26 cellular contexts compared by ENCODE assay signal in genomic region chr4:147289181-147289580, GRCh38.
"Had no signal": no experiment of that assay in that cellular context is flagged by ENCODE, and none has a peak within 500 bp of the region (broad histone marks: within the 10 kb centered on the region; RNA-seq: fewer than 3 reads in every experiment).

No MANE protein-coding gene starts in this region.

- FAIRE-seq: colon, kidney had no signal

- H3K36me3 ChIP-seq: esophagus squamous epithelium, neural progenitor cell, spleen, vagina had no signal

- H3K9me3 ChIP-seq: esophagus squamous epithelium, spleen, testis, vagina had no signal

- H3K9me3 Mint-ChIP-seq: activated CD4-positive, alpha-beta memory T cell treated with anti-CD3 and anti-CD28 coated beads, Interleukin-2, amount 10 ng/mL, durations not matched to agents 7 days and 5 days; neural progenitor cell had no signal

- H3K4me1 ChIP-seq: neural progenitor cell, spleen had no signal

- DNase-seq: activated CD4-positive, alpha-beta memory T cell treated with anti-CD3 and anti-CD28 coated beads, Interleukin-2, amount 10 ng/mL, durations not matched to agents 7 days and 5 days; activated CD4-positive, alpha-beta T cell treated with anti-CD3 and anti-CD28 coated beads for 48 hours; activated gamma-delta T cell; activated naive CD4-positive, alpha-beta T cell treated with anti-CD3 and anti-CD28 coated beads, Interleukin-2, amount 50 U/mL, for 16 hours; activated naive CD8-positive, alpha-beta T cell treated with anti-CD3 and anti-CD28 coated beads, Interleukin-2, amount 50 U/mL, for 24 hours; activated T-cell treated with anti-CD3 and anti-CD28 coated beads, Interleukin-2, amount 50 U/mL, for 72 hours; aorta; central memory CD4-positive, alpha-beta T cell; effector memory CD4-positive, alpha-beta T cell; esophagus squamous epithelium; kidney; naive thymus-derived CD8-positive, alpha-beta T cell; spleen; stimulated activated CD4-positive, alpha-beta T cell treated with anti-CD3 and anti-CD28 coated beads, Interleukin-4, amount 100 ng/mL, for 1 hour; stimulated activated naive CD4-positive, alpha-beta T cell; T-helper 17 cell; testis had no signal

- H3K4me3 ChIP-seq: esophagus squamous epithelium, lung, neural progenitor cell, spleen, testis, vagina had no signal

- H3K36me3 Mint-ChIP-seq: brain; naive thymus-derived CD8-positive, alpha-beta T cell; neural progenitor cell; type B pancreatic cell had no signal

- H3K4me3 Mint-ChIP-seq: activated CD4-positive, alpha-beta memory T cell treated with anti-CD3 and anti-CD28 coated beads, Interleukin-2, amount 10 ng/mL, durations not matched to agents 7 days and 5 days; activated naive CD8-positive, alpha-beta T cell treated with anti-CD3 and anti-CD28 coated beads, Interleukin-2, amount 50 U/mL, for 24 hours; activated T-cell treated with anti-CD3 and anti-CD28 coated beads, Interleukin-2, amount 50 U/mL, for 72 hours; brain; mesothelial cell of epicardium; naive thymus-derived CD8-positive, alpha-beta T cell; neural progenitor cell; T-helper 17 cell; type B pancreatic cell had no signal

- H3K27ac ChIP-seq: esophagus squamous epithelium, foreskin keratinocyte, neural progenitor cell, spleen, testis, vagina had no signal

- H3K4me1 Mint-ChIP-seq: activated CD4-positive, alpha-beta memory T cell treated with anti-CD3 and anti-CD28 coated beads, Interleukin-2, amount 10 ng/mL, durations not matched to agents 7 days and 5 days; activated naive CD8-positive, alpha-beta T cell treated with anti-CD3 and anti-CD28 coated beads, Interleukin-2, amount 50 U/mL, for 24 hours; brain; naive thymus-derived CD8-positive, alpha-beta T cell; neural progenitor cell; T-helper 17 cell had no signal

- H3K27me3 ChIP-seq: esophagus squamous epithelium, foreskin keratinocyte, neural progenitor cell, spleen, testis, vagina had no signal

- H3K27ac Mint-ChIP-seq: activated CD4-positive, alpha-beta memory T cell treated with anti-CD3 and anti-CD28 coated beads, Interleukin-2, amount 10 ng/mL, durations not matched to agents 7 days and 5 days; activated naive CD8-positive, alpha-beta T cell treated with anti-CD3 and anti-CD28 coated beads, Interleukin-2, amount 50 U/mL, for 24 hours; activated T-cell treated with anti-CD3 and anti-CD28 coated beads, Interleukin-2, amount 50 U/mL, for 72 hours; brain; naive thymus-derived CD8-positive, alpha-beta T cell; neural progenitor cell; T-helper 17 cell; type B pancreatic cell had no signal

- ATAC-seq: activated naive CD8-positive, alpha-beta T cell treated with anti-CD3 and anti-CD28 coated beads, Interleukin-2, amount 50 U/mL, for 24 hours; activated T-cell treated with anti-CD3 and anti-CD28 coated beads, Interleukin-2, amount 50 U/mL, for 72 hours; foreskin keratinocyte; left lobe of liver; naive thymus-derived CD8-positive, alpha-beta T cell; T-helper 17 cell had no signal

- H3K27me3 Mint-ChIP-seq: activated CD4-positive, alpha-beta memory T cell treated with anti-CD3 and anti-CD28 coated beads, Interleukin-2, amount 10 ng/mL, durations not matched to agents 7 days and 5 days; activated naive CD8-positive, alpha-beta T cell treated with anti-CD3 and anti-CD28 coated beads, Interleukin-2, amount 50 U/mL, for 24 hours; T-helper 17 cell; type B pancreatic cell had no signal
